In the genomic region with DNA sequence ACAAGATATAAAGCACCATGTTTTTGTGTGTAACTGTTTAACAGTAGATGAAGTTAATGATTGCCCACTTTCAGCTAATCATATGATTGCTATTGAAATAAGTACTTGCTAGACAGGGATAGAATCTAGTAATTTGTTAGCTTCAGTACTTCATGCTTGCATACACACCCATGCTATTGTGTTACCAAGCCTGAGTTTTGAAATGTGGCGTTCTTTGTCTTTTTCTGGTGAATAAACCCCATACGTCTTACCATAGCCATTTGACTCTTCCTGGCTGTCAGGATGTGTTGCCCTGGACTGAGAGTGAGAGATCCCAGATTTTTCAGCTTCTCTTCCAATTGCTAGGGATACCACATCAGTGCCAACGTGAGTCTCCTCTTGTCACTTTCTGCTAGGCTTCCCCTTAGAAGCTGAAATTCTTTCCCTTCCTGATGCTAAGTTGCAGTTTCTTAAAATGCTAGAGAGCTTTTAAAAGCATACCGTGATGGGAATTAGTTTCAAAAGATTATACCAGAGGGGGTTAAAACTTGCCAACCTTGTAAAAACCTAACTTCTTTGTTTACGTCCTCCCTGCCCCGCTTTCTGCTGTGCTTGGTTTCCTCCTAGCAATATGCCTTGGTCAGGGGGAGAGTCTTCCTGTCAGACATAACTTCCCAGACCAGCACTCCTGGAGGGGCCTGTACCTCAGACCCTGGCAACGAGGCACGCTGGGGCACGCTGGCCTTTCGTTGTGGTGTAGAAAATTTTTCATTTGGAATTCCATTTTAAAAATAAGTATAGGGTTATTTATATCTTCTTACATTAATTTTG, we compare ENCODE assay signal across 1 cellular context.
TF ChIP-seq lines count a peak whose summit lies in the region.

No MANE protein-coding gene starts in this region.

TF ChIP-seq in HCT116, 20 proteins besides CTCF, POLR2A, EP300 and RAD21 (continued from another document):
- TF ChIP-seq EGR1 (IDR thresholded peaks at IDR 0.05; ENCODE audit: low read depth) (no peak), SP1 (IDR thresholded peaks at IDR 0.05; ENCODE audit: low read depth) (no peak)
TF ChIP-seq in HCT116: peak in this region for 0.
